In the genomic region with DNA sequence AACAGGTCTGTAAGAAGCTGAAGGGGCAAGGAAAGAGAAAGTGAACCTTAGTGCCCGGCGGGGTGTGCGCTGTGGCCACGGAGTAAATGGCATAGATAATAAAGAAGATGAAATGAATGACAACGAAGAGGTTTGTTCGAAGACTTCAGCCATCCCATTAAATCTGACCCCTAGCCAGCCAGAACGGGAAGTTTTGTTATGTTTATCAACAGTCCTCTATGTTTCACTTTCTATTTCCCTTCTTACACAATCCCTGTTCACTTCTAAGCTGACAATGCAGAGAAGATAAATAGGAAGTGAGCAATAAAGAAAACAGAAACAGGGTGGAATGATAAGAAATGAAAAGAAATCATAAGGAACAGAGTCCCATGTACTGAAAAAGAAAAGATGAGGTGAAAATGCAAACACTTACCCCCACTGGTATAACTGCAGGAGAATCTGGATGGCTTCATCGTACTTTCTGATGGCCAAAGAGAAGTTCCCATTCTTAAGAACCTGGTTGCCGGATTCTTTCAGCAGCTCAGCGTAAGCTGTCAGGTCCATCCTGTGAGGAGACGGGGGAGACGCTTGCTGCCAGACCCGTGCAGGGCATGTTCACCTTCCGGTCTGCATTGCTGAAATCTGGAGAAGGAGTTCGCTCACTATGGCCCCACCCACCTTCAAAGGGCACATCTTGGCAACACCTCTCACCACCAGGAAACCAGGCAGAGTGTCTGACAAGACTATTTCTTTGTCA, we compare ENCODE assay signal across 8 cellular contexts. TPM values are rescaled to one million over a fixed set of nuclear protein-coding genes. Genes with fewer than 3 reads are reported as not detected.
DNase-seq lines count a peak whose midpoint lies in the region; ATAC-seq and TF ChIP-seq lines count a peak whose summit lies in the region.

No MANE protein-coding gene starts in this region.

- H3K9me3 ChIP-seq in DOHH2 (ENCODE audit: control insufficient read depth, insufficient read depth, low read length) (no peaks in the 10 kb centered on the region), adipocyte (ENCODE audit: control insufficient read depth, low read length) (no peaks in the 10 kb centered on the region), right atrium auricular region (no peaks in the 10 kb centered on the region)

- peak overlapping the region; percentile 91 for H3K4me2 ChIP-seq in DOHH2 (ENCODE audit: low read length)

- no peaks in the 10 kb centered on the region for H4K20me1 ChIP-seq in DOHH2 (ENCODE audit: control insufficient read depth, insufficient read depth, low read depth, low read length)

- H3K4me3 ChIP-seq in DOHH2 (ENCODE audit: low read length), result peak overlapping the region; percentile 69
- H3K4me3 ChIP-seq in adipocyte (ENCODE audit: low read length), result peak overlapping the region; percentile 81
- peak overlapping the region; percentile 41 to 52 for H3K4me3 ChIP-seq in right atrium auricular region

- peak overlapping the region; percentile 80 for H3K9ac ChIP-seq in adipocyte (ENCODE audit: low read length)

- H3K4me1 ChIP-seq in DOHH2 (ENCODE audit: control insufficient read depth, low read length), result peaks cover 87% of the 10 kb centered on the region
- peaks cover 27% of the 10 kb centered on the region for H3K4me1 ChIP-seq in adipocyte (ENCODE audit: control insufficient read depth, insufficient read depth, low read length)
- peaks cover 0 to 42% of the 10 kb centered on the region in 2 donors for H3K4me1 ChIP-seq in right atrium auricular region

- H3K36me3 ChIP-seq in DOHH2 (ENCODE audit: control insufficient read depth, low read length) (peaks cover 52% of the 10 kb centered on the region), adipocyte (ENCODE audit: control insufficient read depth, insufficient read depth, low read length, severe bottlenecking) (no peaks in the 10 kb centered on the region), right atrium auricular region (no peaks in the 10 kb centered on the region)

- H3K9me2 ChIP-seq in DOHH2 (replicated peaks; ENCODE audit: control insufficient read depth, low read length), result no peaks in the 10 kb centered on the region

- DNase-seq in T follicular helper cell (ENCODE audit: low read depth) (peak; percentile 60), adipocyte (ENCODE audit: low read depth) (peak; percentile 80), right atrium auricular region (ENCODE audit: low spot score) (peak; percentile 59), NCI-H2171 (lab: John Stamatoyannopoulos, UW) (no peak)
- DNase-seq in stimulated activated CD4-positive, alpha-beta T cell treated with anti-CD3 and anti-CD28 coated beads, Interleukin-15, amount 100 ng/mL, for 48 hours (ENCODE audit: low read depth in 2 of 2), result peak; percentile 24 to 48

- peaks cover 62% of the 10 kb centered on the region for H3K79me2 ChIP-seq in DOHH2 (ENCODE audit: control insufficient read depth, low read length)

- peaks cover 32% of the 10 kb centered on the region for H3F3A ChIP-seq in DOHH2 (ENCODE audit: control insufficient read depth, insufficient read depth)

- ATAC-seq in HG03066 (IDR thresholded peaks at IDR 0.05; ENCODE audit: low read depth, unreplicated experiment), result peak; percentile 27
- no peak for ATAC-seq in GM19467 (IDR thresholded peaks at IDR 0.05; ENCODE audit: unreplicated experiment)

- H3K27ac ChIP-seq in DOHH2 (ENCODE audit: low read depth, low read length) (peak overlapping the region; percentile 62), right atrium auricular region (peak overlapping the region; percentile 49 to 69)

- H3K27me3 ChIP-seq in DOHH2 (ENCODE audit: control insufficient read depth, low read length) (no peaks in the 10 kb centered on the region), adipocyte (replicated peaks; ENCODE audit: control insufficient read depth, insufficient read depth, low read length) (no peaks in the 10 kb centered on the region), right atrium auricular region (no peaks in the 10 kb centered on the region)

- no peak for TF ChIP-seq CTCF in DOHH2 (IDR thresholded peaks at IDR 0.05; ENCODE audit: low read depth, low read length, poor library complexity, severe bottlenecking)
- TF ChIP-seq CTCF in right atrium auricular region (IDR thresholded peaks at IDR 0.05), result no peak

RNA-seq across cellular contexts. Expression of a gene that starts 36.8 kb away (rescaled TPM):
- 10 to 100 TPM in 1 of 2 donors, 1 to 10 TPM in 1; 5.7 to 10.3 TPM for total RNA-seq in right atrium auricular region
